Comparison of ENCODE assay signal across 1 cellular context in the genomic region with DNA sequence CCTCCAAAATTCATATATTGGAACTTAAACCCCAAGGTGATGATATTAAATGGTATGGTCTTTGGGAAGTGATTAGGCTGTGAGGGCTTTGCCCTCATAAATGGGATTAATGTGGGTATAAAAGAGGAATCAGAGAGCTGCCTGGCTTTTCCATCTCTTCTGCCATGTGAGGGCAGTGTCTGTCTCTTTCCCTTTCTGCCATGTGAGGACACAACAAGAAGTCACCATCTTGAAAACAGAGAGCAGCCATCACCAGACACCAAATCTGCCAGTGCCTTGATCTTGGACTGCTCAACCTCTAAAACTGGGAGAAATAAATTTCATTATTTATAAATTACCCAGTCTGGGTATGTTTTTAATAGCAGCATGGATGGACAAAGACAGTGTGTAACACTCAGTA.
TF ChIP-seq lines count a peak whose summit lies in the region.

No MANE protein-coding gene starts in this region.

TF ChIP-seq in GM23338, 12 proteins besides CTCF, POLR2A, EP300 and RAD21 (continued from another document):
- TF ChIP-seq, protein P1, sequence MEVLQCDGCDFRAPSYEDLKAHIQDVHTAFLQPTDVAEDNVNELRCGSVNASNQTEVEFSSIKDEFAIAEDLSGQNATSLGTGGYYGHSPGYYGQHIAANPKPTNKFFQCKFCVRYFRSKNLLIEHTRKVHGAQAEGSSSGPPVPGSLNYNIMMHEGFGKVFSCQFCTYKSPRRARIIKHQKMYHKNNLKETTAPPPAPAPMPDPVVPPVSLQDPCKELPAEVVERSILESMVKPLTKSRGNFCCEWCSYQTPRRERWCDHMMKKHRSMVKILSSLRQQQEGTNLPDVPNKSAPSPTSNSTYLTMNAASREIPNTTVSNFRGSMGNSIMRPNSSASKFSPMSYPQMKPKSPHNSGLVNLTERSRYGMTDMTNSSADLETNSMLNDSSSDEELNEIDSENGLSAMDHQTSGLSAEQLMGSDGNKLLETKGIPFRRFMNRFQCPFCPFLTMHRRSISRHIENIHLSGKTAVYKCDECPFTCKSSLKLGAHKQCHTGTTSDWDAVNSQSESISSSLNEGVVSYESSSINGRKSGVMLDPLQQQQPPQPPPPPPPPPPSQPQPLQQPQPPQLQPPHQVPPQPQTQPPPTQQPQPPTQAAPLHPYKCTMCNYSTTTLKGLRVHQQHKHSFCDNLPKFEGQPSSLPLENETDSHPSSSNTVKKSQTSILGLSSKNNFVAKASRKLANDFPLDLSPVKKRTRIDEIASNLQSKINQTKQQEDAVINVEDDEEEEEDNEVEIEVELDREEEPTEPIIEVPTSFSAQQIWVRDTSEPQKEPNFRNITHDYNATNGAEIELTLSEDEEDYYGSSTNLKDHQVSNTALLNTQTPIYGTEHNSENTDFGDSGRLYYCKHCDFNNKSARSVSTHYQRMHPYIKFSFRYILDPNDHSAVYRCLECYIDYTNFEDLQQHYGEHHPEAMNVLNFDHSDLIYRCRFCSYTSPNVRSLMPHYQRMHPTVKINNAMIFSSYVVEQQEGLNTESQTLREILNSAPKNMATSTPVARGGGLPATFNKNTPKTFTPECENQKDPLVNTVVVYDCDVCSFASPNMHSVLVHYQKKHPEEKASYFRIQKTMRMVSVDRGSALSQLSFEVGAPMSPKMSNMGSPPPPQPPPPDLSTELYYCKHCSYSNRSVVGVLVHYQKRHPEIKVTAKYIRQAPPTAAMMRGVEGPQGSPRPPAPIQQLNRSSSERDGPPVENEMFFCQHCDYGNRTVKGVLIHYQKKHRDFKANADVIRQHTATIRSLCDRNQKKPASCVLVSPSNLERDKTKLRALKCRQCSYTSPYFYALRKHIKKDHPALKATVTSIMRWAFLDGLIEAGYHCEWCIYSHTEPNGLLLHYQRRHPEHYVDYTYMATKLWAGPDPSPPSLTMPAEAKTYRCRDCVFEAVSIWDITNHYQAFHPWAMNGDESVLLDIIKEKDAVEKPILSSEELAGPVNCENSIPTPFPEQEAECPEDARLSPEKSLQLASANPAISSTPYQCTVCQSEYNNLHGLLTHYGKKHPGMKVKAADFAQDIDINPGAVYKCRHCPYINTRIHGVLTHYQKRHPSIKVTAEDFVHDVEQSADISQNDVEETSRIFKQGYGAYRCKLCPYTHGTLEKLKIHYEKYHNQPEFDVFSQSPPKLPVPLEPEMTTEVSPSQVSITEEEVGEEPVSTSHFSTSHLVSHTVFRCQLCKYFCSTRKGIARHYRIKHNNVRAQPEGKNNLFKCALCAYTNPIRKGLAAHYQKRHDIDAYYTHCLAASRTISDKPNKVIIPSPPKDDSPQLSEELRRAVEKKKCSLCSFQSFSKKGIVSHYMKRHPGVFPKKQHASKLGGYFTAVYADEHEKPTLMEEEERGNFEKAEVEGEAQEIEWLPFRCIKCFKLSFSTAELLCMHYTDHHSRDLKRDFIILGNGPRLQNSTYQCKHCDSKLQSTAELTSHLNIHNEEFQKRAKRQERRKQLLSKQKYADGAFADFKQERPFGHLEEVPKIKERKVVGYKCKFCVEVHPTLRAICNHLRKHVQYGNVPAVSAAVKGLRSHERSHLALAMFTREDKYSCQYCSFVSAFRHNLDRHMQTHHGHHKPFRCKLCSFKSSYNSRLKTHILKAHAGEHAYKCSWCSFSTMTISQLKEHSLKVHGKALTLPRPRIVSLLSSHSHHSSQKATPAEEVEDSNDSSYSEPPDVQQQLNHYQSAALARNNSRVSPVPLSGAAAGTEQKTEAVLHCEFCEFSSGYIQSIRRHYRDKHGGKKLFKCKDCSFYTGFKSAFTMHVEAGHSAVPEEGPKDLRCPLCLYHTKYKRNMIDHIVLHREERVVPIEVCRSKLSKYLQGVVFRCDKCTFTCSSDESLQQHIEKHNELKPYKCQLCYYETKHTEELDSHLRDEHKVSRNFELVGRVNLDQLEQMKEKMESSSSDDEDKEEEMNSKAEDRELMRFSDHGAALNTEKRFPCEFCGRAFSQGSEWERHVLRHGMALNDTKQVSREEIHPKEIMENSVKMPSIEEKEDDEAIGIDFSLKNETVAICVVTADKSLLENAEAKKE (CRISPR knock-in tag; IDR thresholded peaks at IDR 0.05): no peak
